In the genomic region with DNA sequence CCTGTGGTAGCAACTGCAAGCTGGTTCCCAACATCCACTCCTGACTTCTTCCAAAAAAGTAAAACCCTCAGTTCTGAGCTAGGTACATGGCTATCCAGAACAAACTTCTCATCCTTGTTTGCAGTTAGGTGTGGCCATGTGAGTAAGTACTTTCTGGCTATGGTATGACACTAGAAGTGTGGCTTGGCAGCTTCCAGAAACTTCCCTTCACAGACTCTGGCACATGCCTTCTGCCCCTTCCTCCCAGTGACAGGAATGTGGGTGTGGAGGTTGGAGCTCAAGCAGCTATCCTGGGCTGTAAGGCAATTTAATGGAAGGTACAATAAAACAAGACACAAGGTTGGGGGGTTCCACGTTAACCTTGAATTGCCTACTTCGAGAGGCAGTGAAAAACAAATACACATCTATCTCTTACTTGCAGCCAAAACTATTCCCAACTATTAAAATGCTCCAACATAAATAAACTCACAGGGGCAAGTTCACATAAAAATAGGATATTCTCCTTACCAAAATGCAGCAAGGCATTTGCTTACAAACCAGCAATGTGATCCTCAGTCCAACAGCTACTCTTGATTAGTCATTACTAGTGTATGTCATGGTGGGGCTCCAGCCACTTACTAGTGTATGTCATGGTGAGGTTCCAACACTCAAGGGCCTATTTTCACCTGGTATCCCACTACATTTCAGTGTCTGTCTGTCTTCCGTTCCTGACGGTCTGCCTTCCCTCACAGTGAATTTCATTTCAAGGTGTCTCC, we compare ENCODE assay signal across 13 cellular contexts. TPM values are rescaled to one million over a fixed set of nuclear protein-coding genes. Genes with fewer than 3 reads are reported as not detected.
DNase-seq lines count a peak whose midpoint lies in the region; ATAC-seq, FAIRE-seq and TF ChIP-seq lines count a peak whose summit lies in the region.
"Had no signal": no experiment of that assay in that cellular context is flagged by ENCODE, and none has a peak within 500 bp of the region (broad histone marks: within the 10 kb centered on the region; RNA-seq: fewer than 3 reads in every experiment).

No MANE protein-coding gene starts in this region.

- peaks cover 20 to 27% of the 10 kb centered on the region in 2 donors for H3K4me1 ChIP-seq in naive thymus-derived CD4-positive, alpha-beta T cell (ENCODE audit: control insufficient read depth in 2 of 2, insufficient read depth in 2 of 2, low read length in 2 of 2)
- peaks cover 5 to 19% of the 10 kb centered on the region in 2 donors for H3K4me1 ChIP-seq in gastrocnemius medialis

- no peaks in the 10 kb centered on the region for H3K9me3 Mint-ChIP-seq in activated B cell treated with CpG ODN at 0.5 μM for 24 hours
- H3K9me3 Mint-ChIP-seq in naive thymus-derived CD4-positive, alpha-beta T cell = peaks cover 0 to 7% (median 0%) of the 10 kb centered on the region in 11 donors

- peaks cover 74% of the 10 kb centered on the region for H3K4me1 Mint-ChIP-seq in activated B cell treated with CpG ODN at 0.5 μM for 24 hours
- H3K4me1 Mint-ChIP-seq in naive thymus-derived CD4-positive, alpha-beta T cell = peaks cover 5 to 53% (median 47%) of the 10 kb centered on the region in 7 donors

- H3K4me3 Mint-ChIP-seq in activated B cell treated with CpG ODN at 0.5 μM for 24 hours = peak overlapping the region; percentile 6
- peak overlapping the region in 3 of 10 donors; percentile 7 to 99 (median 29) for H3K4me3 Mint-ChIP-seq in naive thymus-derived CD4-positive, alpha-beta T cell

- peaks cover 60% of the 10 kb centered on the region for H3K36me3 Mint-ChIP-seq in activated B cell treated with CpG ODN at 0.5 μM for 24 hours (ENCODE audit: low read depth)
- H3K36me3 Mint-ChIP-seq in naive thymus-derived CD4-positive, alpha-beta T cell = peaks cover 15 to 46% (median 18%) of the 10 kb centered on the region in 5 donors

- ATAC-seq in activated B cell treated with CpG ODN at 0.5 μM for 24 hours (ENCODE audit: low read depth) = no peak
- ATAC-seq in naive thymus-derived CD4-positive, alpha-beta T cell = no peak
- ATAC-seq in gastrocnemius medialis = no peak
- ATAC-seq: heart right ventricle had no signal

- H3K27ac Mint-ChIP-seq in activated B cell treated with CpG ODN at 0.5 μM for 24 hours = peak overlapping the region; percentile 98
- peak overlapping the region in 7 of 9 donors; percentile 36 to 98 (median 54) for H3K27ac Mint-ChIP-seq in naive thymus-derived CD4-positive, alpha-beta T cell

- H3K36me3 ChIP-seq in naive thymus-derived CD4-positive, alpha-beta T cell (ENCODE audit: control insufficient read depth in 2 of 3, insufficient read depth in 3 of 3, low read length in 3 of 3) = peaks cover 0 to 51% (median 7%) of the 10 kb centered on the region in 3 experiments
- peaks cover 0 to 40% of the 10 kb centered on the region in 2 donors for H3K36me3 ChIP-seq in gastrocnemius medialis

- no peak for FAIRE-seq in D721Med (lab: Jason Lieb, UNC)

- in situ Hi-C loops in gastrocnemius medialis (cut with MboI; ENCODE audit: low sequenced_read_pairs in 4 of 4) = no loop called here

- TF ChIP-seq CTCF in activated B cell treated with CpG ODN at 0.5 μM for 24 hours (IDR thresholded peaks at IDR 0.05) (no peak), D721Med (IDR thresholded peaks at IDR 0.05; ENCODE audit: insufficient read depth, missing control alignments) (no peak), gastrocnemius medialis (IDR thresholded peaks at IDR 0.05 in 4 of 5, conservative IDR thresholded peaks at IDR 0.05 in 1 of 5) (no peak)

- POLR2A ChIA-PET in activated B cell treated with CpG ODN at 0.5 μM for 24 hours (lab: Charles Lee) = interaction anchor here (0.6 to 24.7 kb wide), 4 partner anchors 14 to 1829 kb away, joined by 3 to 661 read pairs (median 179); partner anchors contain the start of genes KCNN4 and RELB
- POLR2A ChIA-PET in naive thymus-derived CD4-positive, alpha-beta T cell (lab: Charles Lee) = interaction anchor here (1.6 kb wide), 1 partner anchor 13 kb away, joined by 6 read pairs; no protein-coding TSS in a partner anchor

- no peaks in the 10 kb centered on the region for H3K9me3 ChIP-seq in naive thymus-derived CD4-positive, alpha-beta T cell (ENCODE audit: control insufficient read depth in 2 of 3, low read length in 3 of 3)
- H3K9me3 ChIP-seq in gastrocnemius medialis = no peaks in the 10 kb centered on the region
- H3K9me3 ChIP-seq: heart right ventricle had no signal

- peak overlapping the region; percentile 17 for H3K27ac ChIP-seq in naive thymus-derived CD4-positive, alpha-beta T cell (ENCODE audit: low read depth, low read length)
- H3K27ac ChIP-seq in gastrocnemius medialis = peak overlapping the region in 1 of 4 donors; percentile 14

- no peak for TF ChIP-seq POLR2A in gastrocnemius medialis (IDR thresholded peaks at IDR 0.05)

- no peaks in the 10 kb centered on the region for H3K27me3 ChIP-seq in naive thymus-derived CD4-positive, alpha-beta T cell (ENCODE audit: control insufficient read depth in 2 of 2, insufficient read depth in 2 of 2, low read length in 2 of 2)
- H3K27me3 ChIP-seq in gastrocnemius medialis = no peaks in the 10 kb centered on the region
- H3K27me3 ChIP-seq: heart right ventricle had no signal

- intact Hi-C loops in activated B cell treated with CpG ODN at 0.5 μM for 24 hours (cut with micrococcal nuclease) (loop anchor here (2.0 kb wide), 1 partner anchor 57 kb away; no protein-coding TSS in a partner anchor), gastrocnemius medialis (cut with DNase I; ENCODE audit: low total_unique reads) (loop anchor here (10.0 kb wide), 1 partner anchor 217 kb away; the partner anchor contains the start of gene ZNF575)
- intact Hi-C loops in naive thymus-derived CD4-positive, alpha-beta T cell (cut with micrococcal nuclease) = loop anchor here (10.0 kb wide), 2 partner anchors 287 to 343 kb away; partner anchors contain the start of genes LYPD3 (in 1 of the 2) and ZNF224 (in 1 of the 2)

- CTCF ChIA-PET in activated B cell treated with CpG ODN at 0.5 μM for 24 hours (lab: Charles Lee) = interaction anchor here (1.7 to 4.0 kb wide), 3 partner anchors 14 to 33 kb away, joined by 4 to 33 read pairs (median 14); partner anchors contain the start of gene KCNN4
- CTCF ChIA-PET in naive thymus-derived CD4-positive, alpha-beta T cell (lab: Charles Lee) = interaction anchor here (0.6 to 1.6 kb wide), 6 partner anchors 10 to 191 kb away, joined by 3 to 4 read pairs (median 3); no protein-coding TSS in a partner anchor

- no peak overlapping the region for H3K4me3 ChIP-seq in naive thymus-derived CD4-positive, alpha-beta T cell (ENCODE audit: low read length)
- no peak overlapping the region for H3K4me3 ChIP-seq in gastrocnemius medialis
- H3K4me3 ChIP-seq: heart right ventricle had no signal

- H3K27me3 Mint-ChIP-seq in activated B cell treated with CpG ODN at 0.5 μM for 24 hours = no peaks in the 10 kb centered on the region
- peaks cover 0 to 6% (median 0%) of the 10 kb centered on the region in 5 donors for H3K27me3 Mint-ChIP-seq in naive thymus-derived CD4-positive, alpha-beta T cell

- DNase-seq in HCEC 1CT (peak; percentile 30), activated B cell treated with CpG ODN at 0.5 μM for 24 hours (no peak), D721Med (ENCODE audit: insufficient read length, low spot score) (no peak), gastrocnemius medialis (no peak), cerebellum (ENCODE audit: low spot score) (no peak)
- no peak for DNase-seq in naive thymus-derived CD4-positive, alpha-beta T cell
- DNase-seq: activated CD4-positive, alpha-beta T cell treated with anti-CD3 and anti-CD28 coated beads, Interleukin-2, amount 50 U/mL, for 4 hours; cerebellar nuclear complex; heart right ventricle; midbrain; NCI-H1694 treated with DMSO at 0.1 percent for 48 hours; substantia nigra had no signal

RNA-seq across cellular contexts. Expression of gene SMG9, which starts 3.1 kb away (rescaled TPM):
- total RNA-seq in activated B cell treated with CpG ODN at 0.5 μM for 24 hours (91.2 and 105 TPM in 2 replicates), gastrocnemius medialis (1 to 10 TPM; 4.5 to 9.1 (median 7.1) TPM), cerebellum (17.1 TPM)
- 10 to 100 TPM; 48.5 to 75.9 (median 53.9) TPM for total RNA-seq in naive thymus-derived CD4-positive, alpha-beta T cell
- 1 to 10 TPM; 7.9 to 9.8 TPM for polyA plus RNA-seq in naive thymus-derived CD4-positive, alpha-beta T cell

RNA-seq across cellular contexts. Expression of gene KCNN4, which starts 29.1 kb away (rescaled TPM):
- total RNA-seq in activated B cell treated with CpG ODN at 0.5 μM for 24 hours (137 and 154 TPM in 2 replicates), gastrocnemius medialis (1 to 10 TPM in 3 of 4 donors, not detected in 1; 1.1 to 4.1 (median 1.7) TPM), cerebellum (0.36 TPM)
- 10 to 100 TPM; 12.8 to 53.4 (median 18.8) TPM for total RNA-seq in naive thymus-derived CD4-positive, alpha-beta T cell
- 10 to 100 TPM in 1 of 2 donors, 1 to 10 TPM in 1; 8.1 to 16.0 TPM for polyA plus RNA-seq in naive thymus-derived CD4-positive, alpha-beta T cell

RNA-seq across cellular contexts. Expression of gene IRGC, which starts 35.8 kb away (rescaled TPM):
- total RNA-seq in activated B cell treated with CpG ODN at 0.5 μM for 24 hours (not detected in 2 replicates), gastrocnemius medialis (not detected), cerebellum (not detected)
- not detected for total RNA-seq in naive thymus-derived CD4-positive, alpha-beta T cell
- polyA plus RNA-seq in naive thymus-derived CD4-positive, alpha-beta T cell = not detected
- total RNA-seq: Daoy, heart right ventricle had no signal
- polyA plus RNA-seq: heart right ventricle had no signal

RNA-seq across cellular contexts. Expression of gene LYPD5, which starts 50.6 kb away (rescaled TPM):
- total RNA-seq in activated B cell treated with CpG ODN at 0.5 μM for 24 hours (0.44 TPM in 1 of 2 replicates, not detected in the other), gastrocnemius medialis (1 to 10 TPM in 1 of 4 donors, under 1 TPM in 1, not detected in 2; 0.35 to 1.4 TPM), cerebellum (2.6 TPM)
- under 1 TPM in 4 of 5 experiments, not detected in 1; 0.19 to 0.89 (median 0.61) TPM for total RNA-seq in naive thymus-derived CD4-positive, alpha-beta T cell
- under 1 TPM; 0.28 to 0.34 TPM for polyA plus RNA-seq in naive thymus-derived CD4-positive, alpha-beta T cell
